1 cellular context compared by ENCODE assay signal in the genomic region with DNA sequence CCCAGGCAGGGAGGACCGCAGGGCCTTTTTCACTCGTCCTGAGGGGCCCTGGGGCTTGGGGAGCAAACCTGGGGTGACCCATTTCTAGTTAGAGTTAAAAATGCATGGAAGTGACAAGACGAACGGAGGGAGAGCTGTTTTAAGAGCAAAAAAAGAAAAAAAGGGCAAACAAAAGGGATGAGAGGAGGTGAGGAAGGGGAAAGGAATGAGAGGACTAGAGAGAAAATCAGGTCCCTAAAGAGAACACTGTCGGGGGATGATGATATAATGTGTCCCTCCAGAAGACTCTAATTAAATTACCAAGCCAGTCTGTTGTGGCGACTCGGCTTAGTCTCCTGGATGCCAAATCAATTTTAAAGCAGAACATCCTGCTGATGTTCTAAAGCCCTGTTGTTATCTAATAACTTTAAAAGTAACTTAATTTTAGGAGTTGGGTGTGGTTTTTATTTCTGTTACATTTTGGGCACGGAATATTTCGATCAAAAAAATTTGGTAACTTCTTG.
TF ChIP-seq lines count a peak whose summit lies in the region.

No MANE protein-coding gene starts in this region.

TF ChIP-seq in GM12878, 131 proteins besides CTCF, POLR2A, EP300 and RAD21 (continued from another document):
- TF ChIP-seq, protein P1, sequence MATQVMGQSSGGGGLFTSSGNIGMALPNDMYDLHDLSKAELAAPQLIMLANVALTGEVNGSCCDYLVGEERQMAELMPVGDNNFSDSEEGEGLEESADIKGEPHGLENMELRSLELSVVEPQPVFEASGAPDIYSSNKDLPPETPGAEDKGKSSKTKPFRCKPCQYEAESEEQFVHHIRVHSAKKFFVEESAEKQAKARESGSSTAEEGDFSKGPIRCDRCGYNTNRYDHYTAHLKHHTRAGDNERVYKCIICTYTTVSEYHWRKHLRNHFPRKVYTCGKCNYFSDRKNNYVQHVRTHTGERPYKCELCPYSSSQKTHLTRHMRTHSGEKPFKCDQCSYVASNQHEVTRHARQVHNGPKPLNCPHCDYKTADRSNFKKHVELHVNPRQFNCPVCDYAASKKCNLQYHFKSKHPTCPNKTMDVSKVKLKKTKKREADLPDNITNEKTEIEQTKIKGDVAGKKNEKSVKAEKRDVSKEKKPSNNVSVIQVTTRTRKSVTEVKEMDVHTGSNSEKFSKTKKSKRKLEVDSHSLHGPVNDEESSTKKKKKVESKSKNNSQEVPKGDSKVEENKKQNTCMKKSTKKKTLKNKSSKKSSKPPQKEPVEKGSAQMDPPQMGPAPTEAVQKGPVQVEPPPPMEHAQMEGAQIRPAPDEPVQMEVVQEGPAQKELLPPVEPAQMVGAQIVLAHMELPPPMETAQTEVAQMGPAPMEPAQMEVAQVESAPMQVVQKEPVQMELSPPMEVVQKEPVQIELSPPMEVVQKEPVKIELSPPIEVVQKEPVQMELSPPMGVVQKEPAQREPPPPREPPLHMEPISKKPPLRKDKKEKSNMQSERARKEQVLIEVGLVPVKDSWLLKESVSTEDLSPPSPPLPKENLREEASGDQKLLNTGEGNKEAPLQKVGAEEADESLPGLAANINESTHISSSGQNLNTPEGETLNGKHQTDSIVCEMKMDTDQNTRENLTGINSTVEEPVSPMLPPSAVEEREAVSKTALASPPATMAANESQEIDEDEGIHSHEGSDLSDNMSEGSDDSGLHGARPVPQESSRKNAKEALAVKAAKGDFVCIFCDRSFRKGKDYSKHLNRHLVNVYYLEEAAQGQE (IDR thresholded peaks at IDR 0.05; ENCODE audit: low read depth, low read length) = no peak
- TF ChIP-seq SMC3 (IDR thresholded peaks at IDR 0.05; ENCODE audit: borderline replicate concordance, low read length) (0 out of 2 replicates have a peak, but pooled peaks have one; percentile 2), NBN (IDR thresholded peaks at IDR 0.05) (0 out of 2 replicates have a peak, but pooled peaks have one; percentile 35), FOXM1 (IDR thresholded peaks at IDR 0.05; ENCODE audit: low read depth, low read length) (no peak)
- TF ChIP-seq, protein P2, sequence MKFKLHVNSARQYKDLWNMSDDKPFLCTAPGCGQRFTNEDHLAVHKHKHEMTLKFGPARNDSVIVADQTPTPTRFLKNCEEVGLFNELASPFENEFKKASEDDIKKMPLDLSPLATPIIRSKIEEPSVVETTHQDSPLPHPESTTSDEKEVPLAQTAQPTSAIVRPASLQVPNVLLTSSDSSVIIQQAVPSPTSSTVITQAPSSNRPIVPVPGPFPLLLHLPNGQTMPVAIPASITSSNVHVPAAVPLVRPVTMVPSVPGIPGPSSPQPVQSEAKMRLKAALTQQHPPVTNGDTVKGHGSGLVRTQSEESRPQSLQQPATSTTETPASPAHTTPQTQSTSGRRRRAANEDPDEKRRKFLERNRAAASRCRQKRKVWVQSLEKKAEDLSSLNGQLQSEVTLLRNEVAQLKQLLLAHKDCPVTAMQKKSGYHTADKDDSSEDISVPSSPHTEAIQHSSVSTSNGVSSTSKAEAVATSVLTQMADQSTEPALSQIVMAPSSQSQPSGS (IDR thresholded peaks at IDR 0.05; ENCODE audit: low read length) = 0 out of 2 replicates have a peak, but pooled peaks have one; percentile 3
